In genomic region chr15:70597056-70597603, GRCh38 we compare ENCODE assay signal across 1 cellular context.
TF ChIP-seq lines count a peak whose summit lies in the region.

No MANE protein-coding gene starts in this region.

TF ChIP-seq in IMR-90, 13 proteins besides CTCF, POLR2A, EP300 and RAD21 (continued from another document):
- TF ChIP-seq RFX5 (IDR thresholded peaks at IDR 0.05; ENCODE audit: low read depth, low read length) (no peak), CHD1 (IDR thresholded peaks at IDR 0.05; ENCODE audit: low read depth, low read length) (no peak), BHLHE40 (IDR thresholded peaks at IDR 0.05; ENCODE audit: low read depth, low read length) (no peak), USF2 (IDR thresholded peaks at IDR 0.05; ENCODE audit: low read depth, low read length) (no peak)
